12 cellular contexts compared by ENCODE assay signal in the genomic region with DNA sequence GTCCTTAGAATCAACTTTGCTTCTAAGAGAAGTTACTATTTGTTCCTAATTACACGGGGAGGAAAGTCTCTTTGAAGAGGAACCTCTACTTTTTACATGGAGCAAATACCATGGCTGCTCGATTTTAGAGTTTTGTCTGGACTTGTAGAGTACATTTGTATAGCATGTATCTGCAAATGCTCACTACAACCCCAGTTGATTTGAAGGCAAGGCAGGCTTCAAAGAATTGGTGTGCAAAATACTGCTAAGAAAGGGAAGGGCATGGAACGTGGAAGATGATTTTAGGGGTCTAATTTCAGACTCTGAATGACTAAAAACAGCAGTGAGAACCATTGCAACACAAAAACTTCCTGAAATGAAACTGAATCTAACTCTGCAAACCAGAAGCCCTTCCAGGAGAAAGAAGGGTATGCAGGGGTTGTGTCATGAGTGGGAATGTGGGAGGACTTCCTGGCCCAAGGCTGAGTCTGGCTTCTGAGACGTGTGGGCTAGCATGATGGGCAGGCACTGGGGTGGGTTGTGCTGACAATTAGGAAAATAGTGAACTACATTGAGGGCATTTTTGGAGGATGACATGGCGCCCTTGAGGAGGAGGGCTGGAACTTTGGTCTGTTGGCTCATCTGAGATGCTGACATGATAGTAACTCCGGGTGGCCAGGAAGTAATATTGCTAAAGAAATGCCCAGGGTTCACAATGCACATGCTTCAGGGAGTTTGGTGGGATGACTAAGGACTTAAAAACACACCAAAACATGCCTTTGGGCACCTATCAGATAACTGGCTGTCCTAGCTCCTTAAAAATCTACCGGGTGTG. TPM values are rescaled to one million over a fixed set of nuclear protein-coding genes. Genes with fewer than 3 reads are reported as not detected.
DNase-seq lines count a peak whose midpoint lies in the region; ATAC-seq, FAIRE-seq and TF ChIP-seq lines count a peak whose summit lies in the region.
"Had no signal": no experiment of that assay in that cellular context is flagged by ENCODE, and none has a peak within 500 bp of the region (broad histone marks: within the 10 kb centered on the region; RNA-seq: fewer than 3 reads in every experiment).

No MANE protein-coding gene starts in this region.

- peaks cover 3% of the 10 kb centered on the region for H3K9me3 ChIP-seq in astrocyte (ENCODE audit: insufficient read depth, low read depth, low read length)
- no peaks in the 10 kb centered on the region for H3K9me3 ChIP-seq in lung (ENCODE audit: control insufficient read depth in 2 of 2, insufficient read depth in 1 of 2, low read length in 1 of 2)
- H3K9me3 ChIP-seq in HAP-1, result no peaks in the 10 kb centered on the region

- H3K27ac ChIP-seq in astrocyte (ENCODE audit: low read depth, low read length) (no peak overlapping the region), lung (ENCODE audit: low read depth in 1 of 2, low read length in 1 of 2) (no peak overlapping the region)

- H3K4me3 Mint-ChIP-seq in astrocyte (ENCODE audit: unreplicated experiment), result peak overlapping the region; percentile 30
- H3K4me3 Mint-ChIP-seq: CD4-positive, alpha-beta T cell had no signal

- in situ Hi-C loops in HAP-1 (cut with MboI; ENCODE audit: low sequenced_read_pairs), result no loop called here

- H3K79me2 ChIP-seq in astrocyte (ENCODE audit: insufficient read depth, low read length), result no peaks in the 10 kb centered on the region

- H3K36me3 ChIP-seq in astrocyte (ENCODE audit: insufficient read depth, low read length) (no peaks in the 10 kb centered on the region), lung (ENCODE audit: control insufficient read depth in 2 of 2, insufficient read depth in 2 of 2, low read length in 2 of 2) (no peaks in the 10 kb centered on the region), HAP-1 (replicated peaks) (no peaks in the 10 kb centered on the region)

- peaks cover 23% of the 10 kb centered on the region for H3K4me1 Mint-ChIP-seq in astrocyte (ENCODE audit: low read depth, unreplicated experiment)

- ATAC-seq in lung (ENCODE audit: insufficient read depth, low FRiP score) (peak; percentile 68), GM18498 (IDR thresholded peaks at IDR 0.05; ENCODE audit: unreplicated experiment) (no peak)

- H3K4me3 ChIP-seq in AG04449 (ENCODE audit: low read depth, low read length), result no peak overlapping the region
- H3K4me3 ChIP-seq in astrocyte (ENCODE audit: insufficient read depth, low read depth, low read length), result no peak overlapping the region
- H3K4me3 ChIP-seq in lung, result no peak overlapping the region
- no peak overlapping the region for H3K4me3 ChIP-seq in HAP-1

- H3K4me1 ChIP-seq in astrocyte (ENCODE audit: insufficient read depth, low read length) (peaks cover 4% of the 10 kb centered on the region), lung (ENCODE audit: control insufficient read depth in 2 of 2, insufficient read depth in 2 of 2, low read length in 2 of 2) (peaks cover 0 to 1% of the 10 kb centered on the region in 2 donors), HAP-1 (no peaks in the 10 kb centered on the region)

- peak overlapping the region; percentile 90 for H3K27ac Mint-ChIP-seq in astrocyte (ENCODE audit: unreplicated experiment)
- H3K27ac Mint-ChIP-seq: CD4-positive, alpha-beta T cell had no signal

- H3K9ac ChIP-seq in astrocyte (ENCODE audit: low read length), result no peak overlapping the region

- no peak for TF ChIP-seq CTCF in AG04449 (IDR thresholded peaks at IDR 0.05; ENCODE audit: insufficient read depth, low read length, missing control alignments)
- TF ChIP-seq CTCF in astrocyte (IDR thresholded peaks at IDR 0.05; ENCODE audit: insufficient read depth, low read depth, low read length), result no peak
- no peak for TF ChIP-seq CTCF in lung (IDR thresholded peaks at IDR 0.05; ENCODE audit: control extremely low read depth, extremely low read depth)

- CTCF ChIA-PET in AG04449 (lab: Yijun Ruan, JAX), result interaction anchor here (1.4 kb wide), 1 partner anchor 89 kb away, joined by 4 read pairs; no protein-coding TSS in a partner anchor

- DNase-seq in AG04449 (ENCODE audit: low read depth, low spot score) (peak; percentile 74), HS-5 (ENCODE audit: low read depth) (peak; percentile 94), astrocyte (ENCODE audit: low read depth) (peak; percentile 57), lung (ENCODE audit: low spot score) (no peak), iPS-NIHi7 (ENCODE audit: extremely low spot score) (no peak), D341Med (ENCODE audit: low spot score) (no peak), HAP-1 (ENCODE audit: low spot score in 2 of 2) (no peak)
- DNase-seq: activated naive CD4-positive, alpha-beta T cell treated with Interleukin-2 at 50 U/mL for 16 hours; CD4-positive, alpha-beta T cell; T-helper 9 cell had no signal

- 44 to 62% methylated on average over 7 of the region's 7 CpGs for WGBS in lung, 2 donors

- no peaks in the 10 kb centered on the region for H3K27me3 Mint-ChIP-seq in astrocyte (ENCODE audit: low read depth, unreplicated experiment)
- H3K27me3 Mint-ChIP-seq: CD4-positive, alpha-beta T cell had no signal

- no peak for FAIRE-seq in astrocyte (lab: Jason Lieb, UNC)
- FAIRE-seq: H1 had no signal

- H3K27me3 ChIP-seq in astrocyte (ENCODE audit: insufficient read depth, low read length) (no peaks in the 10 kb centered on the region), lung (ENCODE audit: control insufficient read depth, insufficient read depth) (no peaks in the 10 kb centered on the region), HAP-1 (ENCODE audit: low read depth) (no peaks in the 10 kb centered on the region)

- H3K9me3 Mint-ChIP-seq in astrocyte (ENCODE audit: unreplicated experiment), result peaks cover 19% of the 10 kb centered on the region

- H2AFZ ChIP-seq in astrocyte (ENCODE audit: low read depth, low read length), result no peak overlapping the region

- peaks cover 9% of the 10 kb centered on the region for H3K36me3 Mint-ChIP-seq in astrocyte (ENCODE audit: low read depth, unreplicated experiment)

- H4K20me1 ChIP-seq in astrocyte (ENCODE audit: insufficient read depth, low read length), result no peaks in the 10 kb centered on the region

- POLR2A ChIA-PET in AG04449 (lab: Yijun Ruan, JAX), result no interaction called here

- peak overlapping the region; percentile 59 for H3K4me2 ChIP-seq in astrocyte (ENCODE audit: low read length)

RNA-seq across cellular contexts. Expression of a gene that starts 18.9 kb away (rescaled TPM):
- 0.34 TPM in 1 of 2 replicates, not detected in the other for total RNA-seq in astrocyte
- total RNA-seq in lung, result 100 to 1,000 TPM in 1 of 2 donors, 1 to 10 TPM in 1; 7.3 to 119 TPM
- 100 to 1,000 TPM in 1 of 2 donors, 1 to 10 TPM in 1; 9.2 to 902 TPM for polyA plus RNA-seq in lung
- total RNA-seq: H1 had no signal

Comparison
In these comparisons a context has a peak if more than half of its experiments do, and no peak if none do; other contexts are left out.
1. DNase-seq: peak in AG04449 (single experiment), HS-5 (single experiment) and astrocyte (single experiment); none in lung (single experiment), iPS-NIHi7 (single experiment), D341Med (single experiment) and HAP-1 (0 of 2).